10 cellular contexts compared by ENCODE assay signal in genomic region chr10:43201545-43202131, GRCh38.
DNase-seq lines count a peak whose midpoint lies in the region; ATAC-seq, FAIRE-seq and TF ChIP-seq lines count a peak whose summit lies in the region.
"Had no signal": no experiment of that assay in that cellular context is flagged by ENCODE, and none has a peak within 500 bp of the region (broad histone marks: within the 10 kb centered on the region; RNA-seq: fewer than 3 reads in every experiment).

No MANE protein-coding gene starts in this region.

- H3K14ac ChIP-seq in H9 (ENCODE audit: insufficient read depth, low read length), result no peak overlapping the region

- H3K56ac ChIP-seq in H9 (ENCODE audit: insufficient read length, low read depth, low read length), result no peak overlapping the region

- H3K4me3 Mint-ChIP-seq in H9, result peak overlapping the region; percentile 75 to 90

- no peak overlapping the region for H2BK15ac ChIP-seq in H9 (ENCODE audit: low read depth, low read length)

- no peak overlapping the region for H4K8ac ChIP-seq in H9 (replicated peaks; ENCODE audit: insufficient read length, low read depth, low read length)

- H3K4ac ChIP-seq in H9 (ENCODE audit: low read depth, low read length), result no peak overlapping the region

- no peak overlapping the region for H2AFZ ChIP-seq in H9 (ENCODE audit: low read length)

- H3K9me3 ChIP-seq in H9 (ENCODE audit: control insufficient read depth, low read depth, low read length) (no peaks in the 10 kb centered on the region), small intestine (ENCODE audit: control insufficient read depth, low read depth) (no peaks in the 10 kb centered on the region)

- no CpG with 5 or more reads among the region's 11 CpGs for WGBS in H9 (ENCODE audit: extremely low coverage, insufficient read length, low lambda C conversion rate)
- WGBS in small intestine, 3 donors, result 83 to 92% (median 88%) methylated on average over 10 to 11 of the region's 11 CpGs

- no peak overlapping the region for H3K27ac Mint-ChIP-seq in H9

- no peak overlapping the region for H3T11ph ChIP-seq in H9 (ENCODE audit: low read length)

- H3K36me3 ChIP-seq in small intestine (ENCODE audit: control insufficient read depth in 2 of 2, insufficient read depth in 2 of 2, low read length in 2 of 2), result no peaks in the 10 kb centered on the region

- no peak overlapping the region for H3K4me2 ChIP-seq in H9 (ENCODE audit: insufficient read depth, insufficient read length, low read length)

- H3K27ac ChIP-seq in 22Rv1 (0 out of 2 replicates have a peak overlapping the region, but pooled peaks have one; percentile 93), H9 (ENCODE audit: insufficient read length, low read depth, low read length) (no peak overlapping the region), coronary artery (no peak overlapping the region), small intestine (ENCODE audit: low read depth in 1 of 2, low read length in 1 of 2) (no peak overlapping the region)

- no peak overlapping the region for H2BK20ac ChIP-seq in H9 (ENCODE audit: low read depth, low read length, poor library complexity, severe bottlenecking)

- no peak overlapping the region for H4K5ac ChIP-seq in H9 (ENCODE audit: insufficient read length, low read depth, low read length)

- H3K4me1 Mint-ChIP-seq in H9, result peaks cover 1 to 7% of the 10 kb centered on the region in 2 experiments; a peak in 2 of 4 replicates

- H2BK5ac ChIP-seq in H9 (ENCODE audit: insufficient read length, low read length), result no peak overlapping the region

- H4K91ac ChIP-seq in H9 (ENCODE audit: insufficient read length, low read depth, low read length), result no peak overlapping the region

- no peak overlapping the region for H2BK12ac ChIP-seq in H9 (ENCODE audit: insufficient read length, low read depth, low read length)

- H3K9ac ChIP-seq in H9 (ENCODE audit: extremely low read depth, insufficient read length, low read length), result no peak overlapping the region

- H3K79me1 ChIP-seq in H9 (ENCODE audit: insufficient read depth, low read depth, low read length, poor library complexity, severe bottlenecking), result no peaks in the 10 kb centered on the region

- no peaks in the 10 kb centered on the region for H3K79me2 ChIP-seq in H9 (ENCODE audit: insufficient read depth, low read length)

- ATAC-seq in GM21529 (IDR thresholded peaks at IDR 0.05; ENCODE audit: unreplicated experiment) (no peak), GM19328 (IDR thresholded peaks at IDR 0.05; ENCODE audit: unreplicated experiment) (no peak)

- H3K27me3 Mint-ChIP-seq in H9 (ENCODE audit: low read depth), result no peaks in the 10 kb centered on the region

- no peak overlapping the region for H2AK5ac ChIP-seq in H9 (ENCODE audit: insufficient read length, low read length)

- no peaks in the 10 kb centered on the region for H3K9me3 Mint-ChIP-seq in H9

- no peaks in the 10 kb centered on the region for H4K20me1 ChIP-seq in H9 (ENCODE audit: control insufficient read depth, insufficient read depth, insufficient read length)

- H2BK120ac ChIP-seq in H9 (ENCODE audit: low read depth, low read length, poor library complexity, severe bottlenecking), result no peak overlapping the region

- H3K23ac ChIP-seq in H9 (ENCODE audit: insufficient read length, low read depth, low read length), result no peak overlapping the region

- peaks cover 21 to 36% (median 30%) of the 10 kb centered on the region in 3 experiments; a peak in 6 of 7 replicates for H3K36me3 Mint-ChIP-seq in H9 (ENCODE audit: insufficient read depth in 1 of 3, low read depth in 3 of 3)

- no peak overlapping the region for H3K18ac ChIP-seq in H9 (ENCODE audit: insufficient read length, low read depth, low read length)

- no peaks in the 10 kb centered on the region for H3K4me1 ChIP-seq in H9 (ENCODE audit: insufficient read depth, low read length)
- no peaks in the 10 kb centered on the region for H3K4me1 ChIP-seq in small intestine (ENCODE audit: control insufficient read depth in 2 of 2, insufficient read depth in 1 of 2, low read depth in 1 of 2, low read length in 1 of 2)

- H3K23me2 ChIP-seq in H9 (ENCODE audit: insufficient read length, low read depth, low read length, poor library complexity, severe bottlenecking), result no peaks in the 10 kb centered on the region

- peak; percentile 25 for DNase-seq in H9
- DNase-seq in coronary artery (ENCODE audit: low spot score), result peak; percentile 68
- peak; percentile 9 for DNase-seq in mucosa of gallbladder (ENCODE audit: low spot score)
- DNase-seq in small intestine, result no peak
- DNase-seq in NCI-H1417 treated with DMSO at 0.1 percent for 48 hours (lab: John Stamatoyannopoulos, UW), result no peak
- DNase-seq: COR-L47, SHP77 had no signal

- H3K27me3 ChIP-seq in H9 (ENCODE audit: insufficient read depth, low read length) (no peaks in the 10 kb centered on the region), small intestine (ENCODE audit: control insufficient read depth in 2 of 2, insufficient read depth in 2 of 2, low read length in 2 of 2) (no peaks in the 10 kb centered on the region)

- FAIRE-seq in small intestine (lab: Jason Lieb, UNC), result no peak

- H3K4me3 ChIP-seq in coronary artery (no peak overlapping the region), small intestine (ENCODE audit: low read depth in 1 of 2, low read length in 2 of 2) (no peak overlapping the region)

- TF ChIP-seq CTCF in 22Rv1 (IDR thresholded peaks at IDR 0.05) (no peak), H9 (conservative IDR thresholded peaks at IDR 0.05) (no peak), coronary artery (IDR thresholded peaks at IDR 0.05) (no peak)

Comparison
In these comparisons a context has a peak if more than half of its experiments do, and no peak if none do; other contexts are left out.
1. DNase-seq: peak in H9 (single experiment), coronary artery (single experiment) and mucosa of gallbladder (single experiment); none in small intestine (single experiment) and NCI-H1417 treated with DMSO at 0.1 percent for 48 hours (single experiment).